Comparison of ENCODE assay signal across 15 cellular contexts in the genomic region with DNA sequence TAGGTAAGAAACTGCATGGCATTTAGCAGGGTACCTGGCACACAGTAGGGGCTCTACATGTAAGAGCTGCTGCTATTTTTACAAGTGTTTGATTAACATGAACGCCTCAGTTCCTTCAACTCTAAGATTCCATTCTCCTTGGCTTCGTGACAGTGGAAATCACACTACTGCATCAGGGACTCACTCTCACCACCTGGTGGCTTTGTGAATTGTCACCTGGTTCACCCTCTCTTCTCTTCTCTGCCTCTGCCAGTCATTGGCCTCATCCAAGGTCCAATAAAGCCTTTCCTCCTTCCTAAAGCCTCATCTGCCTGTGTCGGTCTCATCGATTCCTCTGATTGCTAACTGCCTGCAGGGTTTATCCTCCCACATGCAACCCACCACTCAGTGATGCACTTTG.
"Had no signal": no experiment of that assay in that cellular context is flagged by ENCODE, and none has a peak within 500 bp of the region (broad histone marks: within the 10 kb centered on the region; RNA-seq: fewer than 3 reads in every experiment).

No MANE protein-coding gene starts in this region.

- ATAC-seq: activated CD8-positive, alpha-beta T cell treated with anti-CD3 and anti-CD28 coated beads for 36 hours; activated T-cell treated with anti-CD3 and anti-CD28 coated beads, Interleukin-2, amount 50 U/mL, for 4 hours; esophagus mucosa; left lobe of liver; stimulated activated naive CD8-positive, alpha-beta T cell treated with anti-CD3 and anti-CD28 coated beads, Interleukin-15, amount 100 ng/mL, for 72 hours; upper lobe of right lung had no signal

- H3K36me3 ChIP-seq: neural progenitor cell, sigmoid colon, spleen, upper lobe of right lung had no signal

- H3K27me3 ChIP-seq: neural progenitor cell, sigmoid colon had no signal

- H3K4me2 ChIP-seq: neural progenitor cell had no signal

- FAIRE-seq: colon, endometrium, keratinocyte had no signal

- H3K9me3 ChIP-seq: sigmoid colon, spleen, upper lobe of right lung had no signal

- H3K9ac ChIP-seq: neural progenitor cell had no signal

- H3K4me3 ChIP-seq: neural progenitor cell, sigmoid colon, spleen, upper lobe of right lung had no signal

- DNase-seq: activated CD4-positive, alpha-beta T cell treated with anti-CD3 and anti-CD28 coated beads for 4 hours; activated CD8-positive, alpha-beta T cell treated with anti-CD3 and anti-CD28 coated beads for 36 hours; activated effector memory CD4-positive, alpha-beta T cell treated with Interleukin-2 at 50 U/mL for 16 hours; activated T-cell treated with anti-CD3 and anti-CD28 coated beads, Interleukin-2, amount 50 U/mL, for 4 hours; hippocampal formation; sigmoid colon; spleen; stimulated activated naive CD8-positive, alpha-beta T cell treated with anti-CD3 and anti-CD28 coated beads, Interleukin-15, amount 100 ng/mL, for 72 hours; upper lobe of right lung had no signal

- H3K27ac ChIP-seq: neural progenitor cell, sigmoid colon, spleen, upper lobe of right lung had no signal

- H2AFZ ChIP-seq: neural progenitor cell had no signal

- H3K4me1 ChIP-seq: sigmoid colon, spleen, upper lobe of right lung had no signal
